Comparison of ENCODE assay signal across 9 cellular contexts in genomic region chr9:38367898-38368297, GRCh38.
"Had no signal": no experiment of that assay in that cellular context is flagged by ENCODE, and none has a peak within 500 bp of the region (broad histone marks: within the 10 kb centered on the region; RNA-seq: fewer than 3 reads in every experiment).

No MANE protein-coding gene starts in this region.

- DNase-seq: GM23248, GOT3, H7, H9, HCEC 1CT, HFFc6 had no signal

- H3K27ac ChIP-seq: GM23248 had no signal

- H3K9ac ChIP-seq: GM23248 had no signal

- H3K4me2 ChIP-seq: GM23338 had no signal

- ATAC-seq: GM23338, HCT116 had no signal

- H3K36me3 ChIP-seq: HAP-1 had no signal

- H3K4me3 ChIP-seq: GM23248, GM23338, HAP-1 had no signal

- H2AFZ ChIP-seq: GM23248, GM23338 had no signal

- H3K9me3 ChIP-seq: HAP-1 had no signal
